Comparison of ENCODE assay signal across 20 cellular contexts in the genomic region with DNA sequence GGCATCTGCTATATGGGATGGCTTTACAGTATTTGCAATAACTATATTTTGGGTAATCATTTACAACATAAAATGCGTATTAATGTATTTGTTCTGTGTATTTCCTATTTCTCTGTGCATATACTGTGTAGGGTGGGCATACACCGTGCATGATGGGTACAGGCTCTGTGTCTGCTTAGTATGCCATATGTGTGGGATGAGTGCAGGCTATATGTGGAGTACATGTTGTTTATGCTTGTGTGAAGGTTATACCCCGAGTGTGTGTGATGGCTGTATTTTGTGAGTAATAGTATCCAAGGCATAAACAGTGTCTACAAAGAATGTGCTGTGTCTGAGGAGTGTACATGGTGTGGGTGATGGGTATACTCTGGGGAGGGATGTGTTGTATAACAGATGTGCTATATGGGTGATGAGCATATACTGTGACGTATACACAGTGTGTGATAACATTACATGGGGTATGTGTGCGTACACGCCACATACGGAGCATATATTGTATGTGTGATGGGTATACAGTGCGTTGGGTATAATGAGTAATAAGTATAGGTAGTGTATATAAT. TPM values are rescaled to one million over a fixed set of nuclear protein-coding genes. Genes with fewer than 3 reads are reported as not detected.
DNase-seq lines count a peak whose midpoint lies in the region; ATAC-seq, FAIRE-seq and TF ChIP-seq lines count a peak whose summit lies in the region.
"Had no signal": no experiment of that assay in that cellular context is flagged by ENCODE, and none has a peak within 500 bp of the region (broad histone marks: within the 10 kb centered on the region; RNA-seq: fewer than 3 reads in every experiment).

No MANE protein-coding gene starts in this region.

- H2AFZ ChIP-seq in GM12878 (ENCODE audit: control insufficient read depth, low read depth, low read length) (no peak overlapping the region), MM.1S (ENCODE audit: low read length) (no peak overlapping the region)

- peak; percentile 15 for ATAC-seq in stimulated activated naive CD8-positive, alpha-beta T cell treated with anti-CD3 and anti-CD28 coated beads, Interleukin-15, Interleukin-2, amounts not matched to agents 100 U/mL and 50 U/mL, for 24 hours
- ATAC-seq in stimulated activated naive CD8-positive, alpha-beta T cell treated with anti-CD3 and anti-CD28 coated beads, Interleukin-15, amount 100 ng/mL, for 72 hours = no peak
- ATAC-seq in GM12878 = no peak
- ATAC-seq in naive thymus-derived CD4-positive, alpha-beta T cell = no peak
- ATAC-seq: K562 had no signal

- H3K4me3 ChIP-seq in GM12878 (no peak overlapping the region), mesendoderm (ENCODE audit: low read length) (no peak overlapping the region), MM.1S (ENCODE audit: low read length) (no peak overlapping the region)
- H3K4me3 ChIP-seq in naive thymus-derived CD4-positive, alpha-beta T cell (ENCODE audit: low read length) = no peak overlapping the region
- H3K4me3 ChIP-seq: K562 had no signal

- SMC1A ChIA-PET in GM12878 (lab: Charles Lee; ENCODE audit: uncharacterized antibody, unreplicated experiment) = no interaction called here

- no peak overlapping the region for H3K9ac ChIP-seq in GM12878 (ENCODE audit: control insufficient read depth, insufficient read depth, low read length)
- no peak overlapping the region for H3K9ac ChIP-seq in mesendoderm (ENCODE audit: low read length)
- H3K9ac ChIP-seq in MM.1S (ENCODE audit: low read length) = no peak overlapping the region

- TF ChIP-seq RAD21 in GM12878 (IDR thresholded peaks at IDR 0.05; ENCODE audit: insufficient read depth, low read depth, low read length) = no peak

- peaks cover 26% of the 10 kb centered on the region for H3K27me3 Mint-ChIP-seq in stimulated activated naive CD8-positive, alpha-beta T cell treated with anti-CD3 and anti-CD28 coated beads, Interleukin-15, amount 100 ng/mL, for 72 hours
- peaks cover 0 to 46% (median 0%) of the 10 kb centered on the region in 5 donors for H3K27me3 Mint-ChIP-seq in naive thymus-derived CD4-positive, alpha-beta T cell
- H3K27me3 Mint-ChIP-seq: CD4-positive, alpha-beta T cell had no signal

- no TSS peak for BruUV-seq in GM12878 (replicated peaks; lab: Mats Ljungman, UMichigan)

- H2BK15ac ChIP-seq in mesendoderm (replicated peaks; ENCODE audit: low read depth) = no peak overlapping the region

- 66% methylated on average over 8 of the region's 8 CpGs for whole genome bisulfite sequencing in GM12878 (ENCODE audit: insufficient coverage, insufficient replicate concordance, low lambda C conversion rate, missing lambda C conversion rate)
- WGBS in mesendoderm (ENCODE audit: extremely low coverage, insufficient coverage, low lambda C conversion rate) = 100% methylated on average over 2 of the region's 8 CpGs

- H3K4me1 ChIP-seq in GM12878 (ENCODE audit: control insufficient read depth, insufficient read depth, low read length) = peaks cover 5% of the 10 kb centered on the region
- H3K4me1 ChIP-seq in naive thymus-derived CD4-positive, alpha-beta T cell (ENCODE audit: control insufficient read depth in 2 of 2, insufficient read depth in 2 of 2, low read length in 2 of 2) = peaks cover 13 to 15% of the 10 kb centered on the region in 2 donors
- no peaks in the 10 kb centered on the region for H3K4me1 ChIP-seq in mesendoderm (ENCODE audit: control insufficient read depth, low read depth, low read length)
- peaks cover 21% of the 10 kb centered on the region for H3K4me1 ChIP-seq in MM.1S (ENCODE audit: low read length)

- H3K23ac ChIP-seq in mesendoderm (ENCODE audit: low read length) = no peak overlapping the region

- H2AK5ac ChIP-seq in mesendoderm (ENCODE audit: low read length) = no peak overlapping the region

- no peak for TF ChIP-seq EP300 in GM12878 (IDR thresholded peaks at IDR 0.05; ENCODE audit: borderline replicate concordance in 1 of 2, control insufficient read depth in 1 of 2, low read depth in 2 of 2, low read length in 2 of 2)

- FAIRE-seq in GM12878 (lab: Jason Lieb, UNC) = no peak
- FAIRE-seq: GM19239, K562 had no signal

- CTCF ChIA-PET in GM12878 (lab: Yijun Ruan, JAX) = no interaction called here
- CTCF ChIA-PET in naive thymus-derived CD4-positive, alpha-beta T cell (lab: Charles Lee) = no interaction called here

- no peak for TF ChIP-seq CTCF in GM12878 (IDR thresholded peaks at IDR 0.05 in 2 of 3, conservative IDR thresholded peaks at IDR 0.05 in 1 of 3; ENCODE audit: control insufficient read depth in 2 of 3, extremely low read depth in 1 of 3, insufficient read depth in 1 of 3, low read depth in 3 of 3, low read length in 3 of 3)
- no peak for TF ChIP-seq CTCF in MM.1S (IDR thresholded peaks at IDR 0.05; ENCODE audit: low read length)

- H3K79me2 ChIP-seq in GM12878 (ENCODE audit: control insufficient read depth, insufficient read depth, low read length) (no peaks in the 10 kb centered on the region), mesendoderm (ENCODE audit: control insufficient read depth, insufficient read depth, low read length) (no peaks in the 10 kb centered on the region), MM.1S (ENCODE audit: low read length) (no peaks in the 10 kb centered on the region)

- no peaks in the 10 kb centered on the region for H3K79me1 ChIP-seq in mesendoderm (ENCODE audit: low read length)

- H3K9me3 ChIP-seq in GM12878 (replicated peaks; ENCODE audit: control insufficient read depth, insufficient read depth, low read length) (no peaks in the 10 kb centered on the region; the same call in 2 of the 3 replicates), MM.1S (replicated peaks; ENCODE audit: insufficient read depth, low read length) (no peaks in the 10 kb centered on the region)
- H3K9me3 ChIP-seq in naive thymus-derived CD4-positive, alpha-beta T cell (ENCODE audit: control insufficient read depth in 2 of 3, low read length in 3 of 3) = no peaks in the 10 kb centered on the region

- H4K5ac ChIP-seq in mesendoderm (ENCODE audit: low read length) = no peak overlapping the region

- H3K27me3 ChIP-seq in GM12878 (replicated peaks in 1 of 2; ENCODE audit: control insufficient read depth in 2 of 2, insufficient read depth in 2 of 2, low read length in 1 of 2) = peaks cover 0 to 6% of the 10 kb centered on the region in 2 experiments; a peak in 3 of 4 replicates
- no peaks in the 10 kb centered on the region for H3K27me3 ChIP-seq in naive thymus-derived CD4-positive, alpha-beta T cell (ENCODE audit: control insufficient read depth in 2 of 2, insufficient read depth in 2 of 2, low read length in 2 of 2)
- H3K27me3 ChIP-seq in mesendoderm (ENCODE audit: insufficient read depth, low read length, poor library complexity) = peaks cover 44% of the 10 kb centered on the region
- H3K27me3 ChIP-seq in MM.1S (replicated peaks; ENCODE audit: insufficient read depth, low read length) = peaks cover 17% of the 10 kb centered on the region

- no peak overlapping the region for H4K8ac ChIP-seq in mesendoderm (ENCODE audit: low read depth, low read length)

- no peak for DNase-seq in stimulated activated naive CD8-positive, alpha-beta T cell treated with anti-CD3 and anti-CD28 coated beads, Interleukin-15, Interleukin-2, amounts not matched to agents 100 U/mL and 50 U/mL, for 24 hours
- no peak for DNase-seq in stimulated activated naive CD8-positive, alpha-beta T cell treated with anti-CD3 and anti-CD28 coated beads, Interleukin-15, amount 100 ng/mL, for 72 hours
- DNase-seq in GM12878 (ENCODE audit: low read depth, low spot score) = no peak
- DNase-seq in naive thymus-derived CD4-positive, alpha-beta T cell = peak in 1 of 9 donors; percentile 8
- no peak for DNase-seq in central memory CD4-positive, alpha-beta T cell
- no peak for DNase-seq in mesendoderm
- no peak for DNase-seq in MM.1S
- DNase-seq: CD4-positive, alpha-beta T cell; DMS53; HCEC 1CT; NCI-H1417 treated with DMSO at 0.1 percent for 48 hours; NCI-H1930; NCI-H446; NK-92 treated with Interleukin-12 subunit alpha and Interleukin-12 subunit beta, amount 100 ng/mL, for 24 hours; SHP77 treated with DMSO at 0.1 percent for 48 hours had no signal

- H4K20me1 ChIP-seq in GM12878 (ENCODE audit: control insufficient read depth, insufficient read depth) = no peaks in the 10 kb centered on the region
- H4K20me1 ChIP-seq in MM.1S (ENCODE audit: insufficient read depth, low read length) = no peaks in the 10 kb centered on the region

- no peak overlapping the region for H3K56ac ChIP-seq in mesendoderm (ENCODE audit: low read length)

- RAD21 ChIA-PET in GM12878 (lab: Charles Lee; ENCODE audit: unreplicated experiment) = no interaction called here

- peaks cover 0 to 1% (median 0%) of the 10 kb centered on the region in 5 donors for H3K36me3 Mint-ChIP-seq in naive thymus-derived CD4-positive, alpha-beta T cell

- in situ Hi-C loops in GM12878 (cut with MboI) = no loop called here

- no peak for TF ChIP-seq POLR2A in GM12878 (IDR thresholded peaks at IDR 0.05; ENCODE audit: low read depth, low read length)

- no peak overlapping the region for H3K27ac Mint-ChIP-seq in stimulated activated naive CD8-positive, alpha-beta T cell treated with anti-CD3 and anti-CD28 coated beads, Interleukin-15, amount 100 ng/mL, for 72 hours
- peak overlapping the region in 6 of 9 donors; percentile 0 to 20 (median 11) for H3K27ac Mint-ChIP-seq in naive thymus-derived CD4-positive, alpha-beta T cell
- H3K27ac Mint-ChIP-seq: B cell; CD4-positive, alpha-beta T cell had no signal

- H3F3A ChIP-seq in MM.1S (ENCODE audit: insufficient read depth, low read length) = peaks cover 17% of the 10 kb centered on the region

- no peaks in the 10 kb centered on the region for H3K9me3 Mint-ChIP-seq in stimulated activated naive CD8-positive, alpha-beta T cell treated with anti-CD3 and anti-CD28 coated beads, Interleukin-15, amount 100 ng/mL, for 72 hours
- H3K9me3 Mint-ChIP-seq in naive thymus-derived CD4-positive, alpha-beta T cell = peaks cover 0 to 1% (median 0%) of the 10 kb centered on the region in 11 donors
- H3K9me3 Mint-ChIP-seq: CD4-positive, alpha-beta T cell had no signal

- POLR2A ChIA-PET in GM12878 (lab: Charles Lee) = no interaction called here
- POLR2A ChIA-PET in naive thymus-derived CD4-positive, alpha-beta T cell (lab: Charles Lee) = no interaction called here

- no peak overlapping the region for H3K4ac ChIP-seq in mesendoderm (ENCODE audit: low read depth, low read length)

- H2BK120ac ChIP-seq in mesendoderm (ENCODE audit: low read depth, low read length) = no peak overlapping the region

- H3K27ac ChIP-seq in GM12878 (ENCODE audit: control insufficient read depth, insufficient read depth) = no peak overlapping the region
- no peak overlapping the region for H3K27ac ChIP-seq in naive thymus-derived CD4-positive, alpha-beta T cell (ENCODE audit: low read depth, low read length)
- no peak overlapping the region for H3K27ac ChIP-seq in mesendoderm (ENCODE audit: low read depth, low read length)
- no peak overlapping the region for H3K27ac ChIP-seq in MM.1S (ENCODE audit: low read length)

- H3K18ac ChIP-seq in mesendoderm (ENCODE audit: low read length) = no peak overlapping the region

- intact Hi-C loops in GM12878 (cut with micrococcal nuclease; ENCODE audit: unreplicated experiment) = loop anchor here (10.0 kb wide), 1 partner anchor 63 kb away; no protein-coding TSS in a partner anchor
- intact Hi-C loops in naive thymus-derived CD4-positive, alpha-beta T cell (cut with micrococcal nuclease) = no loop called here

- no peak overlapping the region for H3K4me2 ChIP-seq in GM12878 (ENCODE audit: control insufficient read depth, insufficient read depth)
- no peak overlapping the region for H3K4me2 ChIP-seq in mesendoderm (ENCODE audit: low read length)
- H3K4me2 ChIP-seq in MM.1S (ENCODE audit: low read depth, low read length) = no peak overlapping the region

- no peak overlapping the region for H3K4me3 Mint-ChIP-seq in stimulated activated naive CD8-positive, alpha-beta T cell treated with anti-CD3 and anti-CD28 coated beads, Interleukin-15, amount 100 ng/mL, for 72 hours
- no peak overlapping the region for H3K4me3 Mint-ChIP-seq in naive thymus-derived CD4-positive, alpha-beta T cell
- H3K4me3 Mint-ChIP-seq: B cell; CD4-positive, alpha-beta T cell had no signal

- no peaks in the 10 kb centered on the region for H3K36me3 ChIP-seq in GM12878 (ENCODE audit: control insufficient read depth in 2 of 2, insufficient read depth in 2 of 2, low read length in 1 of 2)
- H3K36me3 ChIP-seq in naive thymus-derived CD4-positive, alpha-beta T cell (ENCODE audit: control insufficient read depth in 2 of 3, insufficient read depth in 3 of 3, low read length in 3 of 3) = no peaks in the 10 kb centered on the region
- no peaks in the 10 kb centered on the region for H3K36me3 ChIP-seq in mesendoderm (ENCODE audit: control insufficient read depth, insufficient read depth, low read length)
- H3K36me3 ChIP-seq in MM.1S (replicated peaks; ENCODE audit: insufficient read depth, low read length) = no peaks in the 10 kb centered on the region

- no peaks in the 10 kb centered on the region for H3K9me2 ChIP-seq in MM.1S (replicated peaks; ENCODE audit: insufficient read depth, low read length)

- peaks cover 41% of the 10 kb centered on the region for H3K4me1 Mint-ChIP-seq in stimulated activated naive CD8-positive, alpha-beta T cell treated with anti-CD3 and anti-CD28 coated beads, Interleukin-15, amount 100 ng/mL, for 72 hours
- peaks cover 18 to 24% (median 22%) of the 10 kb centered on the region in 7 donors for H3K4me1 Mint-ChIP-seq in naive thymus-derived CD4-positive, alpha-beta T cell

- H2BK5ac ChIP-seq in mesendoderm (ENCODE audit: low read length) = no peak overlapping the region

RNA-seq across cellular contexts. Expression of gene CPXM1, which starts 52.7 kb away (rescaled TPM):
- not detected in 2 replicates for total RNA-seq in GM12878 (2013; cell fraction: nucleolus; rRNA removed)
- total RNA-seq in GM12878 (2014; rRNA removed) (0.62 and 0.71 TPM in 2 replicates), GM12878 (2014; rRNA removed; fragmentation: Illumina TruSeq; extraction: Trizol) (0.22 and 0.23 TPM in 2 replicates), GM12878 (2021) (0.90 and 1.1 TPM in 2 replicates)
- not detected for polyA plus RNA-seq in GM12878 (2011; ENCODE audit: low read depth)
- polyA plus RNA-seq in GM12878 (2011; rRNA removed) (1.9 and 3.9 TPM in 2 replicates), GM12878 (2014; fragmentation: Illumina TruSeq; extraction: Trizol) (0.28 TPM in 1 of 2 replicates, not detected in the other), GM12878 (2014; fragmentation: Nextera tagmentation; extraction: Ambion mirVana) (not detected), GM12878 (2014; rRNA removed) (0.54 and 0.91 TPM in 2 replicates), GM12878 (2016; fragmentation: Nextera tagmentation; extraction: Ambion mirVana) (under 1 TPM; 0.63 to 0.78 TPM)
- polyA plus RNA-seq in GM12878 (2011; cell fraction: cytosol; rRNA removed) = 6.2 and 7.4 TPM in 2 replicates
- polyA plus RNA-seq in GM12878 (2011; cell fraction: nucleus; rRNA removed) = 26.8 and 28.8 TPM in 2 replicates
- 0.18 and 0.53 TPM in 2 replicates for polyA plus RNA-seq in GM12878 (2012)
- 4.3 and 5.9 TPM in 2 replicates for polyA minus RNA-seq in GM12878 (2011; rRNA and poly(A)+ RNA removed)
- polyA minus RNA-seq in GM12878 (2011; cell fraction: cytosol; rRNA and poly(A)+ RNA removed) = 1.6 and 1.9 TPM in 2 replicates
- polyA minus RNA-seq in GM12878 (2011; cell fraction: nucleus; rRNA and poly(A)+ RNA removed) = 2.1 and 3.2 TPM in 2 replicates
- total RNA-seq in naive thymus-derived CD4-positive, alpha-beta T cell = 1 to 10 TPM in 2 of 5 experiments, under 1 TPM in 3; 0.19 to 1.8 (median 0.32) TPM
- under 1 TPM in 1 of 2 donors, not detected in 1; 0.12 TPM for polyA plus RNA-seq in naive thymus-derived CD4-positive, alpha-beta T cell
- polyA plus RNA-seq in mesendoderm (2013, experiment 1 of 2) = 19.2 TPM
- 19.6 TPM for polyA plus RNA-seq in mesendoderm (2013, experiment 2 of 2)
- total RNA-seq: CD4-positive, alpha-beta T cell; HT1080; OCI-LY7 had no signal

RNA-seq across cellular contexts. Expression of gene EBF4, which starts 55.2 kb away (rescaled TPM):
- total RNA-seq in GM12878 (2013; cell fraction: nucleolus; rRNA removed) = not detected in 2 replicates
- total RNA-seq in GM12878 (2014; rRNA removed) (not detected in 2 replicates), GM12878 (2014; rRNA removed; fragmentation: Illumina TruSeq; extraction: Trizol) (not detected in 2 replicates), GM12878 (2021) (0.13 TPM in 1 of 2 replicates, not detected in the other)
- not detected for polyA plus RNA-seq in GM12878 (2011; ENCODE audit: low read depth)
- polyA plus RNA-seq in GM12878 (2011; rRNA removed) (not detected in 2 replicates), GM12878 (2014; fragmentation: Illumina TruSeq; extraction: Trizol) (not detected in 2 replicates), GM12878 (2014; fragmentation: Nextera tagmentation; extraction: Ambion mirVana) (not detected), GM12878 (2014; rRNA removed) (not detected in 2 replicates), GM12878 (2016; fragmentation: Nextera tagmentation; extraction: Ambion mirVana) (not detected)
- not detected in 2 replicates for polyA plus RNA-seq in GM12878 (2011; cell fraction: cytosol; rRNA removed)
- polyA plus RNA-seq in GM12878 (2011; cell fraction: nucleus; rRNA removed) = not detected in 2 replicates
- 0.06 and 0.22 TPM in 2 replicates for polyA plus RNA-seq in GM12878 (2012)
- polyA minus RNA-seq in GM12878 (2011; rRNA and poly(A)+ RNA removed) = not detected in 2 replicates
- not detected in 2 replicates for polyA minus RNA-seq in GM12878 (2011; cell fraction: cytosol; rRNA and poly(A)+ RNA removed)
- not detected in 2 replicates for polyA minus RNA-seq in GM12878 (2011; cell fraction: nucleus; rRNA and poly(A)+ RNA removed)
- total RNA-seq in naive thymus-derived CD4-positive, alpha-beta T cell = 10 to 100 TPM in 1 of 5 experiments, 1 to 10 TPM in 4; 5.2 to 10.5 (median 7.7) TPM
- under 1 TPM; 0.09 to 0.33 TPM for polyA plus RNA-seq in naive thymus-derived CD4-positive, alpha-beta T cell
- polyA plus RNA-seq in mesendoderm (2013, experiment 1 of 2) = 0.31 TPM
- polyA plus RNA-seq in mesendoderm (2013, experiment 2 of 2) = 0.13 TPM
- total RNA-seq: HT1080 had no signal
- polyA plus RNA-seq: K562 had no signal

Comparison
In these comparisons a context has a peak if more than half of its experiments do, and no peak if none do; other contexts are left out.
1. H3K27ac Mint-ChIP-seq: peak in naive thymus-derived CD4-positive, alpha-beta T cell (6 of 9); none in stimulated activated naive CD8-positive, alpha-beta T cell treated with anti-CD3 and anti-CD28 coated beads, Interleukin-15, amount 100 ng/mL, for 72 hours (0 of 2).
2. RNA of gene EBF4, which starts 55.2 kb away (total RNA-seq): 5.2 to 10.5 TPM in naive thymus-derived CD4-positive, alpha-beta T cell; 0.13 TPM in GM12878; every median in the first group is over 4 times any median in the second.